1 cellular context compared by ENCODE assay signal in the genomic region with DNA sequence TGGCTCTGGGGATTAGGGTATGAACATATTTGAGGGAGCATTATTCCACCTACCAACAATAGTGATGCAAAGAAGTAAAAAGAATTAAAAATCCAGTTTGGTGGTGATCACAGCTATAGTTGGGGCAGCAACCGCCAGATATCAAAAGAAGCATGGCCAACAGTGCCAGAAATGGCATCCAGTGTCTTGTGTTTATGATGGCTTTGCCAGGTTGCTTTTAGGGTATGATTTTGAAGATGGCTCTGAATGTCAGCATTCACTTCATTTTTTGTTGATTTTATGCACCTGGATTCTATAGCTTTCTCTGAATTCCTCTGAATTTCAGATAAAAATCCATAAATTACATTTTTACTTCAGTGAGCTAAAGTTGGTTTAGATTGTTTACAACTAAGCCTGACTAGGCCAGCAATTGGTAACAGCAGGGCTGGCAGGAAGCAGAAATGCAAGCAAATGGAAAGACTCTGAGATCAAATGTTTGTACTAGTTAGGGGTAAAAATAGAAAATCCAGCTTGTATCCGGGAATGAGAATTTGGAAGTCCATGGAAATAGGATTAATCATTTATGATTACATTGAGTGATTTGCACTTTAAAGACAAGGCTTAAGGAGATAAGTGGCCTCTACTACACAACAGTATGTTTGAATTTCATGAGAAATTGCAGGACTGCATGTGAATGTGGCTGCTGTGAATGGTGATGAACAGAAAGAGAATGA.
TF ChIP-seq lines count a peak whose summit lies in the region.

No MANE protein-coding gene starts in this region.

TF ChIP-seq in endothelial cell of umbilical vein, 7 proteins besides CTCF, POLR2A, EP300 and RAD21:
- TF ChIP-seq GATA2 (IDR thresholded peaks at IDR 0.05; ENCODE audit: insufficient read depth, insufficient read length, low read depth, low read length): no peak
- no peak for TF ChIP-seq MYC (IDR thresholded peaks at IDR 0.05; ENCODE audit: low read depth, low read length)
- no peak for TF ChIP-seq FOS (IDR thresholded peaks at IDR 0.05; ENCODE audit: borderline replicate concordance, insufficient read depth, low read length)
- TF ChIP-seq MAX (IDR thresholded peaks at IDR 0.05; ENCODE audit: insufficient read depth, insufficient read length): no peak
- no peak for TF ChIP-seq JUN (IDR thresholded peaks at IDR 0.05; ENCODE audit: borderline replicate concordance, insufficient read depth, insufficient read length, low read depth)
- TF ChIP-seq POLR2AphosphoS5 (IDR thresholded peaks at IDR 0.05; ENCODE audit: insufficient read depth, low read depth, low read length): no peak
